ENCODE assay signal across 19 cellular contexts in the genomic region with DNA sequence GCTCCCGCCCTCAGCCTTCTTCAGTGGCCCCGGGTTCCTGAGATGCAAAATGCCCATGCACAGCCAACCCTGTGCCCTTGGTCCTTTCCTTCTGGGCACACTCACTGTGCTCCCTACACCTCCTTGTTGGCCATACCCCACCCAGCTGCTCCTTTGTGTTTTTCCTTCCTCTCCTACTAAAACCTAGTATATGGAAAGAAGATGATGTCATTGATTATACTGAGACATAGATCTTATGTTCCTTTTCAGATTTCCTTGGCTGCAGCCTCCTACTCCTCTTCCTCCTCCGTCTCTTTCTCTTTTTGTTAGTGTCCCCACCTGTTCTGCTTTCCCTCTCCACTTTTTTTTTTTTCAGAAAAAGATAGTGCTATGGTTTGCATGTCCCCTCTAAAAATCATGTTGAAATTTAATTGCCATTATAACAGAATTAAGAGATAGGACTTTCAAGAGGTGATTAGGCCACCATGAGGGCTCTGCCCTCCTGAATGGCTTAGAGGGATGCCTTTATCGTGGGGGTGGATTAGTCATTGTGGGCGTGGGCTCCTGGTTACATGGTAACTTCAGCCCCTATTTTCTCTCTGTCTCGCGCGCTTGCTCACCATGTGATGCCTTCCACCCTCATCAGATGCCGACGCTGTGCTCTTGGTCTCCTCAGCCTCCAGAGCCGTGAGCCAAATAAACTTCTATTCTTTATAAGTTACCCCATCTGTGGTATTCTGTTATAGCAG.
"Had no signal": no experiment of that assay in that cellular context is flagged by ENCODE, and none has a peak within 500 bp of the region (broad histone marks: within the 10 kb centered on the region; RNA-seq: fewer than 3 reads in every experiment).

No MANE protein-coding gene starts in this region.

- DNase-seq: activated CD4-positive, alpha-beta T cell treated with anti-CD3 and anti-CD28 coated beads, Interleukin-2, amount 50 U/mL, for 48 hours; activated naive CD4-positive, alpha-beta T cell; effector CD8-positive, alpha-beta T cell; erythroblast; foreskin keratinocyte; kidney; lower lobe of right lung; mesendoderm; mucosa of descending colon; nephron progenitor cell; right cardiac atrium; stimulated activated CD4-positive, alpha-beta T cell treated with anti-CD3 and anti-CD28 coated beads, Interleukin-12 subunit alpha, Interleukin-12 subunit beta, amount 100 ng/mL, for 4 hours; stimulated activated CD4-positive, alpha-beta T cell treated with anti-CD3 and anti-CD28 coated beads, Interleukin-4, amount 100 ng/mL, for 4 hours; stimulated activated naive CD8-positive, alpha-beta T cell treated with anti-CD3 and anti-CD28 coated beads, Interleukin-15, Interleukin-2, amounts not matched to agents 100 U/mL and 50 U/mL, for 24 hours; substantia nigra; T-helper 9 cell; transverse colon; uterus had no signal

- H3K9ac ChIP-seq: parathyroid adenoma had no signal

- H3K4me3 ChIP-seq: lower lobe of right lung, mucosa of descending colon, transverse colon, uterus had no signal

- H3K36me3 ChIP-seq: lower lobe of right lung, transverse colon, uterus had no signal

- H3K9me3 ChIP-seq: lower lobe of right lung, transverse colon, uterus had no signal

- H3K27ac ChIP-seq: foreskin keratinocyte, lower lobe of right lung, parathyroid adenoma, transverse colon, uterus had no signal

- H3K79me2 ChIP-seq: parathyroid adenoma had no signal

- FAIRE-seq: kidney had no signal

- H2AFZ ChIP-seq: parathyroid adenoma had no signal

- ATAC-seq: foreskin keratinocyte; lower lobe of right lung; mucosa of descending colon; right cardiac atrium; stimulated activated naive CD8-positive, alpha-beta T cell treated with anti-CD3 and anti-CD28 coated beads, Interleukin-15, Interleukin-2, amounts not matched to agents 100 U/mL and 50 U/mL, for 24 hours had no signal

- H3K27me3 ChIP-seq: transverse colon, uterus had no signal

- H3K4me1 ChIP-seq: foreskin keratinocyte, lower lobe of right lung, parathyroid adenoma, uterus had no signal
